In genomic region chr2:117603569-117603968, GRCh38 we compare ENCODE assay signal across 2 cellular contexts.
TF ChIP-seq lines count a peak whose summit lies in the region.

No MANE protein-coding gene starts in this region.

TF ChIP-seq in GM23338, 12 proteins besides CTCF, POLR2A, EP300 and RAD21 (continued from another document):
- TF ChIP-seq REST (IDR thresholded peaks at IDR 0.05; ENCODE audit: unreplicated experiment), result no peak
- no peak for TF ChIP-seq ZNF331 (CRISPR knock-in tag; IDR thresholded peaks at IDR 0.05; ENCODE audit: low read depth)
- no peak for TF ChIP-seq ZNF114 (CRISPR knock-in tag; IDR thresholded peaks at IDR 0.05)
- no peak for TF ChIP-seq POLR2AphosphoS5 (IDR thresholded peaks at IDR 0.05; ENCODE audit: low read depth)
- TF ChIP-seq ETS1 (IDR thresholded peaks at IDR 0.05), result no peak
- no peak for TF ChIP-seq EZH2 (IDR thresholded peaks at IDR 0.05; ENCODE audit: low read depth, unreplicated experiment)

TF ChIP-seq in WTC11, 78 proteins besides CTCF, POLR2A, EP300 and RAD21 (continued from another document):
- TF ChIP-seq ARID4B (CRISPR knock-in tag; IDR thresholded peaks at IDR 0.05; ENCODE audit: borderline replicate concordance), result no peak
- TF ChIP-seq E2F1 (CRISPR knock-in tag; IDR thresholded peaks at IDR 0.05), result no peak
- TF ChIP-seq JAZF1 (CRISPR knock-in tag; IDR thresholded peaks at IDR 0.05), result no peak
- TF ChIP-seq JUN (CRISPR knock-in tag; IDR thresholded peaks at IDR 0.05), result no peak
- TF ChIP-seq SMAD4 (CRISPR knock-in tag; IDR thresholded peaks at IDR 0.05), result no peak
